ENCODE assay signal across 17 cellular contexts in the genomic region with DNA sequence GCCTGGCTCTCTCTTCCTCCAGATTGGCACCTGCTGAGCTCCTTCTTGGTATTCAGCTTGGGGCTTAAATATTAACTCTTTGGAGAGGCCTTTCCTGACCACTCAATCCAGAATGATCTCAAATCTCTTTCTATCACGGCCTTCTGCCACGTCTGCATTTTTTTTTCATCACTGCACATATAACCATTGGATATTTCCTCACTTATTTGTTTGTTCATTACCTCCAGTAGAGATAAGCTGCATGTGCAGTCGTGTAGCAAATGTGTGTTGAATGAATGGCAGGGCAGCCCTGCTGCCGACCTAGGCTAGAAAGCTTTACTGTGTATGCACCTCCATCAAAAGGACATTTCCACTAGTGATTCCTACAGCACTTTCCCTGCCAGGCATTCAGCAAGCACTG. TPM values are rescaled to one million over a fixed set of nuclear protein-coding genes. Genes with fewer than 3 reads are reported as not detected.
DNase-seq lines count a peak whose midpoint lies in the region; ATAC-seq, FAIRE-seq and TF ChIP-seq lines count a peak whose summit lies in the region.
"Had no signal": no experiment of that assay in that cellular context is flagged by ENCODE, and none has a peak within 500 bp of the region (broad histone marks: within the 10 kb centered on the region; RNA-seq: fewer than 3 reads in every experiment).

No MANE protein-coding gene starts in this region.

- FAIRE-seq in islet of Langerhans (lab: Jason Lieb, UNC): peak; percentile 68
- FAIRE-seq: G401.6, GM12891 had no signal

- no peak for ATAC-seq in CD4-positive, CD25-positive, alpha-beta regulatory T cell (ENCODE audit: low read depth in 2 of 2)
- no peak for ATAC-seq in GM21360 (IDR thresholded peaks at IDR 0.05; ENCODE audit: unreplicated experiment)
- no peak for ATAC-seq in HG02885 (IDR thresholded peaks at IDR 0.05; ENCODE audit: poor library complexity, unreplicated experiment)
- ATAC-seq: GM23338 had no signal

- peaks cover 0 to 2% (median 0%) of the 10 kb centered on the region in 7 donors for H3K9me3 Mint-ChIP-seq in CD4-positive, CD25-positive, alpha-beta regulatory T cell
- H3K9me3 Mint-ChIP-seq in nephron: no peaks in the 10 kb centered on the region
- H3K9me3 Mint-ChIP-seq: CD4-positive, alpha-beta memory T cell; GM23338; H9 had no signal

- TF ChIP-seq POLR2A in Peyer's patch (IDR thresholded peaks at IDR 0.05): no peak

- no peak overlapping the region for H3K27ac ChIP-seq in CD4-positive, CD25-positive, alpha-beta regulatory T cell (ENCODE audit: insufficient read depth, low read length, poor library complexity, severe bottlenecking)
- H3K27ac ChIP-seq in Peyer's patch: no peak overlapping the region

- TF ChIP-seq CTCF in nephron (IDR thresholded peaks at IDR 0.05; ENCODE audit: unreplicated experiment in 3 of 3) (no peak), Peyer's patch (IDR thresholded peaks at IDR 0.05) (no peak)

- H3K36me3 ChIP-seq in CD4-positive, CD25-positive, alpha-beta regulatory T cell (ENCODE audit: control insufficient read depth, insufficient read depth, low read length): no peaks in the 10 kb centered on the region
- H3K36me3 ChIP-seq in Peyer's patch: no peaks in the 10 kb centered on the region

- no peaks in the 10 kb centered on the region for H3K9me3 ChIP-seq in CD4-positive, CD25-positive, alpha-beta regulatory T cell (ENCODE audit: control insufficient read depth in 2 of 2, low read length in 2 of 2)
- no peaks in the 10 kb centered on the region for H3K9me3 ChIP-seq in Peyer's patch

- DNase-seq in CD4-positive, CD25-positive, alpha-beta regulatory T cell: no peak
- DNase-seq in DMS53 treated with DMSO at 0.1 percent for 48 hours (lab: John Stamatoyannopoulos, UW; ENCODE audit: unreplicated experiment) (peak; percentile 59), Peyer's patch (no peak), occipital lobe (lab: John Stamatoyannopoulos, UW) (no peak)
- DNase-seq: C1 segment of cervical spinal cord; CD4-positive, alpha-beta memory T cell; COR-L47; DMS79; H9 had no signal

- no peak overlapping the region for H3K4me3 ChIP-seq in CD4-positive, CD25-positive, alpha-beta regulatory T cell (ENCODE audit: low read depth, low read length)
- H3K4me3 ChIP-seq in Peyer's patch: no peak overlapping the region
- H3K4me3 ChIP-seq: GM23338 had no signal

- H3K27me3 ChIP-seq in CD4-positive, CD25-positive, alpha-beta regulatory T cell (ENCODE audit: control insufficient read depth, insufficient read depth, low read length): no peaks in the 10 kb centered on the region
- H3K27me3 ChIP-seq in Peyer's patch: no peaks in the 10 kb centered on the region

- H3K27ac Mint-ChIP-seq in CD4-positive, CD25-positive, alpha-beta regulatory T cell: peak overlapping the region in 2 of 3 donors; percentile 11 to 45
- peak overlapping the region; percentile 13 to 50 (median 34) for H3K27ac Mint-ChIP-seq in nephron
- H3K27ac Mint-ChIP-seq: B cell, GM23338, H9 had no signal

- H3K4me3 Mint-ChIP-seq in CD4-positive, CD25-positive, alpha-beta regulatory T cell: no peak overlapping the region
- no peak overlapping the region for H3K4me3 Mint-ChIP-seq in nephron
- H3K4me3 Mint-ChIP-seq: B cell; CD4-positive, alpha-beta memory T cell; GM23338; H9 had no signal

- H3K36me3 Mint-ChIP-seq in CD4-positive, CD25-positive, alpha-beta regulatory T cell: no peaks in the 10 kb centered on the region
- H3K36me3 Mint-ChIP-seq in nephron (ENCODE audit: low read depth): no peaks in the 10 kb centered on the region
- H3K36me3 Mint-ChIP-seq: CD4-positive, alpha-beta memory T cell had no signal

- H3K27me3 Mint-ChIP-seq in CD4-positive, CD25-positive, alpha-beta regulatory T cell: peaks cover 4% of the 10 kb centered on the region
- peaks cover 4% of the 10 kb centered on the region for H3K27me3 Mint-ChIP-seq in nephron (ENCODE audit: low read depth)
- H3K27me3 Mint-ChIP-seq: CD4-positive, alpha-beta memory T cell had no signal

- peaks cover 0 to 8% (median under 1%) of the 10 kb centered on the region in 4 donors for H3K4me1 Mint-ChIP-seq in CD4-positive, CD25-positive, alpha-beta regulatory T cell
- H3K4me1 Mint-ChIP-seq in nephron: no peaks in the 10 kb centered on the region
- H3K4me1 Mint-ChIP-seq: GM23338, H9 had no signal

- H3K4me1 ChIP-seq in CD4-positive, CD25-positive, alpha-beta regulatory T cell (ENCODE audit: control insufficient read depth, insufficient read depth, low read length, poor library complexity, severe bottlenecking): no peaks in the 10 kb centered on the region
- no peaks in the 10 kb centered on the region for H3K4me1 ChIP-seq in Peyer's patch

RNA-seq across cellular contexts. Expression of a gene that starts 51.7 kb away (rescaled TPM):
- 14.3 TPM for total RNA-seq in CD4-positive, CD25-positive, alpha-beta regulatory T cell
- 10 to 100 TPM in 2 of 4 donors, 1 to 10 TPM in 2; 6.8 to 14.2 (median 10.3) TPM for polyA plus RNA-seq in CD4-positive, CD25-positive, alpha-beta regulatory T cell
- total RNA-seq in Peyer's patch: 10 to 100 TPM in 3 of 4 donors, 1 to 10 TPM in 1; 9.9 to 15.4 (median 13.2) TPM
- 1.4 TPM for total RNA-seq in occipital lobe
